10 cellular contexts compared by ENCODE assay signal in genomic region chr11:22169833-22170232, GRCh38. TPM values are rescaled to one million over a fixed set of nuclear protein-coding genes. Genes with fewer than 3 reads are reported as not detected.
DNase-seq lines count a peak whose midpoint lies in the region; ATAC-seq and TF ChIP-seq lines count a peak whose summit lies in the region.
"Had no signal": no experiment of that assay in that cellular context is flagged by ENCODE, and none has a peak within 500 bp of the region (broad histone marks: within the 10 kb centered on the region; RNA-seq: fewer than 3 reads in every experiment).

No MANE protein-coding gene starts in this region.

- ATAC-seq in GM18511 (IDR thresholded peaks at IDR 0.05; ENCODE audit: unreplicated experiment) (peak; percentile 55), HG03045 (IDR thresholded peaks at IDR 0.05; ENCODE audit: unreplicated experiment) (no peak), HG03442 (IDR thresholded peaks at IDR 0.05; ENCODE audit: unreplicated experiment) (no peak), HG02884 (IDR thresholded peaks at IDR 0.05; ENCODE audit: unreplicated experiment) (no peak)

- TF ChIP-seq CTCF in osteocyte (IDR thresholded peaks at IDR 0.05), result peak; percentile 48

- H3K36me3 Mint-ChIP-seq in osteocyte (ENCODE audit: unreplicated experiment), result no peaks in the 10 kb centered on the region

- no peaks in the 10 kb centered on the region for H3K9me3 Mint-ChIP-seq in osteocyte (ENCODE audit: unreplicated experiment)

- no peak overlapping the region for H3K27ac Mint-ChIP-seq in osteocyte (ENCODE audit: unreplicated experiment)

- no peaks in the 10 kb centered on the region for H3K4me1 Mint-ChIP-seq in osteocyte (ENCODE audit: unreplicated experiment)

- no peak overlapping the region for H3K4me3 Mint-ChIP-seq in osteocyte (ENCODE audit: unreplicated experiment)

- peaks cover 3% of the 10 kb centered on the region for H3K27me3 Mint-ChIP-seq in osteocyte (ENCODE audit: unreplicated experiment)

- peak; percentile 11 for DNase-seq in NCI-H2029 (lab: John Stamatoyannopoulos, UW)
- DNase-seq in astrocyte of the hippocampus (ENCODE audit: low read depth, low spot score), result peak; percentile 2
- DNase-seq in osteocyte (ENCODE audit: extremely low spot score, unreplicated experiment), result no peak
- no peak for DNase-seq in OCI-M2 (lab: John Stamatoyannopoulos, UW; ENCODE audit: unreplicated experiment)
- DNase-seq: KG1, retina had no signal

RNA-seq across cellular contexts. Expression of gene ANO5, which starts 23.1 kb away (rescaled TPM):
- total RNA-seq in osteocyte, result not detected in 2 replicates

Comparison
In these comparisons a context has a peak if more than half of its experiments do, and no peak if none do; other contexts are left out.
1. DNase-seq: peak in NCI-H2029 (single experiment) and astrocyte of the hippocampus (single experiment); none in osteocyte (single experiment) and OCI-M2 (single experiment).